ENCODE assay signal across 24 cellular contexts in genomic region chr7:130841416-130841815, GRCh38.
DNase-seq lines count a peak whose midpoint lies in the region; ATAC-seq and TF ChIP-seq lines count a peak whose summit lies in the region.
"Had no signal": no experiment of that assay in that cellular context is flagged by ENCODE, and none has a peak within 500 bp of the region (broad histone marks: within the 10 kb centered on the region; RNA-seq: fewer than 3 reads in every experiment).

No MANE protein-coding gene starts in this region.

- no peaks in the 10 kb centered on the region for H3K36me3 ChIP-seq in mammary epithelial cell (ENCODE audit: insufficient read depth, low read length)
- H3K36me3 ChIP-seq: colonic mucosa, left ventricle myocardium inferior, neural progenitor cell, SJCRH30, stomach, transverse colon had no signal

- H3K79me2 ChIP-seq in mammary epithelial cell (ENCODE audit: insufficient read depth, low read length): no peaks in the 10 kb centered on the region

- TF ChIP-seq CTCF in MCF 10A (IDR thresholded peaks at IDR 0.05; ENCODE audit: unreplicated experiment) (no peak), mammary epithelial cell (conservative IDR thresholded peaks at IDR 0.05 in 1 of 2, IDR thresholded peaks at IDR 0.05 in 1 of 2; ENCODE audit: extremely low read depth in 1 of 2, insufficient read depth in 1 of 2, low read depth in 1 of 2, low read length in 2 of 2) (no peak)

- H3K27ac Mint-ChIP-seq in MCF 10A (ENCODE audit: low read depth, unreplicated experiment): peak overlapping the region; percentile 39
- peak overlapping the region; percentile 67 for H3K27ac Mint-ChIP-seq in activated naive CD8-positive, alpha-beta T cell treated with anti-CD3 and anti-CD28 coated beads, Interleukin-2, amount 10 ng/mL, durations not matched to agents 7 days and 5 days
- H3K27ac Mint-ChIP-seq in stimulated activated naive CD8-positive, alpha-beta T cell treated with anti-CD3 and anti-CD28 coated beads, Interleukin-15, amount 100 ng/mL, for 72 hours: peak overlapping the region in 1 of 2 donors; percentile 1
- H3K27ac Mint-ChIP-seq: activated CD4-positive, alpha-beta memory T cell treated with anti-CD3 and anti-CD28 coated beads for 36 hours; neural progenitor cell; progenitor cell of endocrine pancreas had no signal

- H3K9ac ChIP-seq in mammary epithelial cell (ENCODE audit: insufficient read depth, low read length): no peak overlapping the region
- H3K9ac ChIP-seq: neural progenitor cell had no signal

- ATAC-seq in activated naive CD8-positive, alpha-beta T cell treated with anti-CD3 and anti-CD28 coated beads, Interleukin-2, amount 10 ng/mL, durations not matched to agents 7 days and 5 days (ENCODE audit: low read depth): peak; percentile 42
- ATAC-seq in stimulated activated naive CD8-positive, alpha-beta T cell treated with anti-CD3 and anti-CD28 coated beads, Interleukin-15, amount 100 ng/mL, for 72 hours: peak; percentile 38
- no peak for ATAC-seq in GM21619 (IDR thresholded peaks at IDR 0.05; ENCODE audit: unreplicated experiment)
- ATAC-seq: PC-3 had no signal

- CTCF ChIA-PET in MCF 10A (lab: Yijun Ruan, JAX): interaction anchor here (0.7 to 1.5 kb wide), 2 partner anchors 9 to 510 kb away, joined by 4 to 12 read pairs; no protein-coding TSS in a partner anchor
- CTCF ChIA-PET in mammary epithelial cell (lab: Charles Lee; ENCODE audit: low non-redundant PET): no interaction called here

- no peaks in the 10 kb centered on the region for H4K20me1 ChIP-seq in mammary epithelial cell (ENCODE audit: insufficient read depth, low read length)

- no peaks in the 10 kb centered on the region for H3K9me3 Mint-ChIP-seq in MCF 10A (ENCODE audit: unreplicated experiment)
- H3K9me3 Mint-ChIP-seq in activated naive CD8-positive, alpha-beta T cell treated with anti-CD3 and anti-CD28 coated beads, Interleukin-2, amount 10 ng/mL, durations not matched to agents 7 days and 5 days: no peaks in the 10 kb centered on the region
- H3K9me3 Mint-ChIP-seq in stimulated activated naive CD8-positive, alpha-beta T cell treated with anti-CD3 and anti-CD28 coated beads, Interleukin-15, amount 100 ng/mL, for 72 hours: no peaks in the 10 kb centered on the region
- H3K9me3 Mint-ChIP-seq: activated CD4-positive, alpha-beta memory T cell treated with anti-CD3 and anti-CD28 coated beads for 36 hours had no signal

- DNase-seq in MCF 10A (ENCODE audit: unreplicated experiment): no peak
- no peak for DNase-seq in mammary epithelial cell
- DNase-seq in NAMALWA (ENCODE audit: low spot score): peak; percentile 36
- DNase-seq in activated naive CD8-positive, alpha-beta T cell treated with anti-CD3 and anti-CD28 coated beads, Interleukin-2, amount 10 ng/mL, durations not matched to agents 7 days and 5 days: no peak
- DNase-seq in stimulated activated naive CD8-positive, alpha-beta T cell treated with anti-CD3 and anti-CD28 coated beads, Interleukin-15, amount 100 ng/mL, for 72 hours: peak in 1 of 2 donors; percentile 21
- no peak for DNase-seq in stimulated activated CD4-positive, alpha-beta T cell treated with anti-CD3 and anti-CD28 coated beads, Interleukin-2, amount 100 ng/mL, for 48 hours
- no peak for DNase-seq in dedifferentiated amniotic fluid mesenchymal stem cell (ENCODE audit: extremely low spot score)
- DNase-seq: activated CD4-positive, alpha-beta memory T cell treated with anti-CD3 and anti-CD28 coated beads for 36 hours; colonic mucosa; DMS79; HCEC 1CT; left ventricle myocardium inferior; NCI-H1417; NCI-H2107; NCI-H524 treated with DMSO at 0.1 percent for 48 hours; PC-3; stomach; transverse colon had no signal

- H3K4me1 ChIP-seq in mammary epithelial cell (ENCODE audit: insufficient read depth, low read length): peaks cover 43% of the 10 kb centered on the region
- H3K4me1 ChIP-seq: colonic mucosa, left ventricle myocardium inferior, neural progenitor cell, stomach, transverse colon had no signal

- no peak overlapping the region for H3K4me2 ChIP-seq in mammary epithelial cell (ENCODE audit: insufficient read depth, low read depth, low read length)
- H3K4me2 ChIP-seq: neural progenitor cell had no signal

- no peak overlapping the region for H3K4me3 Mint-ChIP-seq in MCF 10A (ENCODE audit: unreplicated experiment)
- peak overlapping the region; percentile 64 for H3K4me3 Mint-ChIP-seq in activated naive CD8-positive, alpha-beta T cell treated with anti-CD3 and anti-CD28 coated beads, Interleukin-2, amount 10 ng/mL, durations not matched to agents 7 days and 5 days
- H3K4me3 Mint-ChIP-seq in stimulated activated naive CD8-positive, alpha-beta T cell treated with anti-CD3 and anti-CD28 coated beads, Interleukin-15, amount 100 ng/mL, for 72 hours: peak overlapping the region; percentile 70 to 72
- H3K4me3 Mint-ChIP-seq: activated CD4-positive, alpha-beta memory T cell treated with anti-CD3 and anti-CD28 coated beads for 36 hours; neural progenitor cell had no signal

- no peak overlapping the region for H3K4me3 ChIP-seq in mammary epithelial cell (replicated peaks in 1 of 3; ENCODE audit: insufficient read depth in 1 of 3, low read depth in 2 of 3, low read length in 3 of 3)
- H3K4me3 ChIP-seq: colonic mucosa, left ventricle myocardium inferior, neural progenitor cell, SJCRH30, stomach, transverse colon had no signal

- H3K27me3 Mint-ChIP-seq in MCF 10A (ENCODE audit: insufficient read depth, unreplicated experiment): no peaks in the 10 kb centered on the region
- H3K27me3 Mint-ChIP-seq in activated naive CD8-positive, alpha-beta T cell treated with anti-CD3 and anti-CD28 coated beads, Interleukin-2, amount 10 ng/mL, durations not matched to agents 7 days and 5 days: peaks cover 3% of the 10 kb centered on the region
- H3K27me3 Mint-ChIP-seq in stimulated activated naive CD8-positive, alpha-beta T cell treated with anti-CD3 and anti-CD28 coated beads, Interleukin-15, amount 100 ng/mL, for 72 hours: peaks cover 6% of the 10 kb centered on the region

- H3K27me3 ChIP-seq in mammary epithelial cell (ENCODE audit: insufficient read depth, low read length): no peaks in the 10 kb centered on the region
- H3K27me3 ChIP-seq: colonic mucosa, neural progenitor cell, SJCRH30, transverse colon had no signal

- intact Hi-C loops in MCF 10A (cut with micrococcal nuclease): no loop called here
- intact Hi-C loops in mammary epithelial cell (cut with micrococcal nuclease): no loop called here

- 81% methylated on average over 7 of the region's 7 CpGs for WGBS in mammary epithelial cell (ENCODE audit: low coverage, missing lambda C conversion rate)

- POLR2A ChIA-PET in MCF 10A (lab: Yijun Ruan, JAX): no interaction called here
- POLR2A ChIA-PET in activated naive CD8-positive, alpha-beta T cell treated with anti-CD3 and anti-CD28 coated beads, Interleukin-2, amount 10 ng/mL, durations not matched to agents 7 days and 5 days (lab: Charles Lee): no interaction called here

- peaks cover 4% of the 10 kb centered on the region for H3K9me3 ChIP-seq in mammary epithelial cell (replicated peaks; ENCODE audit: insufficient read depth, low read length)
- H3K9me3 ChIP-seq: colonic mucosa, left ventricle myocardium inferior, stomach, transverse colon had no signal

- no TSS peak for BruUV-seq in MCF 10A (replicated peaks; lab: Mats Ljungman, UMichigan)
- no TSS peak for BruUV-seq in mammary epithelial cell (replicated peaks; lab: Mats Ljungman, UMichigan)

- in situ Hi-C loops in mammary epithelial cell (cut with MboI; ENCODE audit: low sequenced_read_pairs in 2 of 2): no loop called here

- H3K36me3 Mint-ChIP-seq in MCF 10A (ENCODE audit: insufficient read depth, unreplicated experiment): no peaks in the 10 kb centered on the region
- H3K36me3 Mint-ChIP-seq in activated naive CD8-positive, alpha-beta T cell treated with anti-CD3 and anti-CD28 coated beads, Interleukin-2, amount 10 ng/mL, durations not matched to agents 7 days and 5 days: no peaks in the 10 kb centered on the region
- H3K36me3 Mint-ChIP-seq: activated CD4-positive, alpha-beta memory T cell treated with anti-CD3 and anti-CD28 coated beads for 36 hours; CD8-positive, alpha-beta memory T cell had no signal

- peaks cover 41% of the 10 kb centered on the region for H3K4me1 Mint-ChIP-seq in MCF 10A (ENCODE audit: insufficient read depth, unreplicated experiment)
- peaks cover 19% of the 10 kb centered on the region for H3K4me1 Mint-ChIP-seq in activated naive CD8-positive, alpha-beta T cell treated with anti-CD3 and anti-CD28 coated beads, Interleukin-2, amount 10 ng/mL, durations not matched to agents 7 days and 5 days
- H3K4me1 Mint-ChIP-seq in stimulated activated naive CD8-positive, alpha-beta T cell treated with anti-CD3 and anti-CD28 coated beads, Interleukin-15, amount 100 ng/mL, for 72 hours: peaks cover 43% of the 10 kb centered on the region
- H3K4me1 Mint-ChIP-seq: neural progenitor cell had no signal

- H2AFZ ChIP-seq in mammary epithelial cell (ENCODE audit: low read depth, low read length): no peak overlapping the region
- H2AFZ ChIP-seq: neural progenitor cell had no signal

- H3K27ac ChIP-seq in mammary epithelial cell (ENCODE audit: insufficient read depth, low read depth, low read length): no peak overlapping the region
- H3K27ac ChIP-seq: colonic mucosa, left ventricle myocardium inferior, neural progenitor cell, SJCRH30, stomach, transverse colon, VCaP had no signal

- dilution Hi-C loops in mammary epithelial cell (cut with HindIII; ENCODE audit: low sequenced_read_pairs): no loop called here
